Comparison of ENCODE assay signal across 17 cellular contexts in genomic region chr6:158912591-158912990, GRCh38.
A peak's percentile ranks its signal among the peaks of the same experiment; 100 is the strongest.
DNase-seq lines count a peak whose midpoint lies in the region; ATAC-seq, FAIRE-seq and TF ChIP-seq lines count a peak whose summit lies in the region.
"Had no signal": no experiment of that assay in that cellular context is flagged by ENCODE, and none has a peak within 500 bp of the region (broad histone marks: within the 10 kb centered on the region; RNA-seq: fewer than 3 reads in every experiment).

No MANE protein-coding gene starts in this region.

- TF ChIP-seq CTCF in Peyer's patch (IDR thresholded peaks at IDR 0.05) (no peak), spleen (IDR thresholded peaks at IDR 0.05 in 8 of 11, conservative IDR thresholded peaks at IDR 0.05 in 3 of 11) (no peak)

- no peaks in the 10 kb centered on the region for H3K9me3 ChIP-seq in Peyer's patch
- H3K9me3 ChIP-seq in spleen = peaks cover 0 to 2% (median 0%) of the 10 kb centered on the region in 8 donors
- H3K9me3 ChIP-seq: neutrophil had no signal

- ATAC-seq in esophagus mucosa (peak; percentile 43), HG02870 (IDR thresholded peaks at IDR 0.05; ENCODE audit: unreplicated experiment) (no peak), GM21786 (IDR thresholded peaks at IDR 0.05; ENCODE audit: unreplicated experiment) (no peak)
- ATAC-seq: foreskin keratinocyte, sciatic nerve had no signal

- TF ChIP-seq POLR2A in Peyer's patch (IDR thresholded peaks at IDR 0.05) (no peak), spleen (IDR thresholded peaks at IDR 0.05) (no peak)

- H3K27me3 ChIP-seq in Peyer's patch (no peaks in the 10 kb centered on the region), spleen (replicated peaks in 1 of 7) (no peaks in the 10 kb centered on the region)
- H3K27me3 ChIP-seq: foreskin keratinocyte had no signal

- intact Hi-C loops in spleen (cut with DNase I; ENCODE audit: low total_unique reads) = no loop called here

- H3K4me1 ChIP-seq in Peyer's patch (peaks cover 0 to 19% (median 9%) of the 10 kb centered on the region in 4 donors), spleen (peaks cover 7 to 40% (median 29%) of the 10 kb centered on the region in 6 donors)
- H3K4me1 ChIP-seq: foreskin keratinocyte had no signal

- DNase-seq in GM18507 (ENCODE audit: extremely low spot score, insufficient read length, low read depth) (no peak), Peyer's patch (peak in 1 of 3 donors; percentile 66), spleen (no peak), GF-D8 (lab: John Stamatoyannopoulos, UW) (no peak)
- DNase-seq: cerebellar nuclear complex; EL; foreskin keratinocyte; KG1; stimulated activated CD4-positive, alpha-beta T cell treated with anti-CD3 and anti-CD28 coated beads, Interleukin-4, amount 100 ng/mL, for 4 hours had no signal

- peak; percentile 5 for FAIRE-seq in GM18507 (lab: Jason Lieb, UNC)
- FAIRE-seq: endometrium had no signal

- 88 to 95% (median 92%) methylated on average over 2 of the region's 2 CpGs for WGBS in spleen, 5 donors

- H3K36me3 ChIP-seq in Peyer's patch = no peaks in the 10 kb centered on the region
- H3K36me3 ChIP-seq in spleen = no peaks in the 10 kb centered on the region
- H3K36me3 ChIP-seq: neutrophil had no signal

- H3K4me3 ChIP-seq in Peyer's patch (no peak overlapping the region), spleen (no peak overlapping the region)

- H3K27ac ChIP-seq in Peyer's patch = peak overlapping the region; percentile 66 to 83 (median 80)
- H3K27ac ChIP-seq in spleen = peak overlapping the region in 5 of 8 donors; percentile 71 to 91 (median 86)
- H3K27ac ChIP-seq: C4-2B, foreskin keratinocyte, HL-60, neutrophil had no signal
